15 cellular contexts compared by ENCODE assay signal in genomic region chr5:149382517-149383220, GRCh38. TPM values are rescaled to one million over a fixed set of nuclear protein-coding genes. Genes with fewer than 3 reads are reported as not detected.
DNase-seq lines count a peak whose midpoint lies in the region; ATAC-seq, FAIRE-seq and TF ChIP-seq lines count a peak whose summit lies in the region.
"Had no signal": no experiment of that assay in that cellular context is flagged by ENCODE, and none has a peak within 500 bp of the region (broad histone marks: within the 10 kb centered on the region; RNA-seq: fewer than 3 reads in every experiment).

No MANE protein-coding gene starts in this region.

- H4K20me1 ChIP-seq in astrocyte (ENCODE audit: insufficient read depth, low read length), result no peaks in the 10 kb centered on the region
- no peaks in the 10 kb centered on the region for H4K20me1 ChIP-seq in SK-N-SH (ENCODE audit: insufficient read depth)

- H3K4me3 Mint-ChIP-seq in astrocyte (ENCODE audit: unreplicated experiment), result no peak overlapping the region
- H3K4me3 Mint-ChIP-seq in CD14-positive monocyte, result no peak overlapping the region
- H3K4me3 Mint-ChIP-seq: activated CD4-positive, alpha-beta memory T cell treated with anti-CD3 and anti-CD28 coated beads for 36 hours; activated naive CD4-positive, alpha-beta T cell treated with anti-CD3 and anti-CD28 coated beads, Interleukin-2, amount 50 U/mL, for 24 hours; natural killer cell had no signal

- H3K9me2 ChIP-seq in SK-N-SH, result no peaks in the 10 kb centered on the region

- H3K27ac ChIP-seq in astrocyte (ENCODE audit: low read depth, low read length), result no peak overlapping the region
- peak overlapping the region; percentile 93 to 99 (median 95) for H3K27ac ChIP-seq in gastroesophageal sphincter
- H3K27ac ChIP-seq in muscle layer of duodenum (ENCODE audit: low read length), result peak overlapping the region; percentile 96
- H3K27ac ChIP-seq in suprapubic skin, result peak overlapping the region; percentile 38
- peak overlapping the region in 1 of 2 experiments; percentile 48; a peak in 1 of 4 replicates for H3K27ac ChIP-seq in SK-N-SH (ENCODE audit: low read depth in 2 of 2, low read length in 1 of 2)

- H3K27me3 Mint-ChIP-seq in astrocyte (ENCODE audit: low read depth, unreplicated experiment), result peaks cover 1% of the 10 kb centered on the region
- H3K27me3 Mint-ChIP-seq in CD14-positive monocyte (ENCODE audit: low read depth in 3 of 3), result peaks cover 1 to 3% (median 1%) of the 10 kb centered on the region in 3 donors
- H3K27me3 Mint-ChIP-seq: activated naive CD4-positive, alpha-beta T cell treated with anti-CD3 and anti-CD28 coated beads, Interleukin-2, amount 50 U/mL, for 24 hours had no signal

- H3K9me3 ChIP-seq in astrocyte (ENCODE audit: insufficient read depth, low read depth, low read length) (no peaks in the 10 kb centered on the region), gastroesophageal sphincter (no peaks in the 10 kb centered on the region), muscle layer of duodenum (ENCODE audit: control insufficient read depth in 1 of 2, low read length in 2 of 2) (no peaks in the 10 kb centered on the region), suprapubic skin (no peaks in the 10 kb centered on the region), SK-N-SH (no peaks in the 10 kb centered on the region), BE2C (no peaks in the 10 kb centered on the region)
- H3K9me3 ChIP-seq: left lung had no signal

- H2AFZ ChIP-seq in astrocyte (ENCODE audit: low read depth, low read length), result no peak overlapping the region
- H2AFZ ChIP-seq in SK-N-SH (ENCODE audit: low read depth), result no peak overlapping the region

- ATAC-seq in gastroesophageal sphincter, result no peak

- CTCF ChIA-PET in SK-N-SH (lab: Yijun Ruan, JAX), result interaction anchor here (0.6 to 41.4 kb wide), 19 partner anchors 8 to 793 kb away, joined by 3 to 1751 read pairs (median 4); partner anchors contain the start of gene PCYOX1L

- H3K36me3 ChIP-seq in astrocyte (ENCODE audit: insufficient read depth, low read length) (no peaks in the 10 kb centered on the region), gastroesophageal sphincter (no peaks in the 10 kb centered on the region), muscle layer of duodenum (ENCODE audit: control insufficient read depth in 1 of 2, insufficient read depth in 2 of 2, low read length in 2 of 2) (no peaks in the 10 kb centered on the region), suprapubic skin (no peaks in the 10 kb centered on the region), SK-N-SH (replicated peaks in 1 of 2; ENCODE audit: control insufficient read depth in 1 of 2, insufficient read depth in 2 of 2, low read length in 1 of 2) (no peaks in the 10 kb centered on the region), BE2C (no peaks in the 10 kb centered on the region)
- H3K36me3 ChIP-seq: left lung had no signal

- no peaks in the 10 kb centered on the region for H3K79me2 ChIP-seq in astrocyte (ENCODE audit: insufficient read depth, low read length)
- no peaks in the 10 kb centered on the region for H3K79me2 ChIP-seq in SK-N-SH (ENCODE audit: insufficient read depth)

- no peaks in the 10 kb centered on the region for H3K27me3 ChIP-seq in astrocyte (ENCODE audit: insufficient read depth, low read length)
- no peaks in the 10 kb centered on the region for H3K27me3 ChIP-seq in gastroesophageal sphincter
- H3K27me3 ChIP-seq in muscle layer of duodenum (ENCODE audit: low read depth, low read length), result no peaks in the 10 kb centered on the region
- H3K27me3 ChIP-seq in suprapubic skin, result no peaks in the 10 kb centered on the region
- no peaks in the 10 kb centered on the region for H3K27me3 ChIP-seq in SK-N-SH (ENCODE audit: insufficient read depth)
- no peaks in the 10 kb centered on the region for H3K27me3 ChIP-seq in BE2C
- H3K27me3 ChIP-seq: left lung had no signal

- peaks cover 38% of the 10 kb centered on the region for H3K4me1 Mint-ChIP-seq in astrocyte (ENCODE audit: low read depth, unreplicated experiment)
- peaks cover 4% of the 10 kb centered on the region for H3K4me1 Mint-ChIP-seq in CD14-positive monocyte
- H3K4me1 Mint-ChIP-seq: activated naive CD4-positive, alpha-beta T cell treated with anti-CD3 and anti-CD28 coated beads, Interleukin-2, amount 50 U/mL, for 24 hours had no signal

- no peak for TF ChIP-seq POLR2A in gastroesophageal sphincter (IDR thresholded peaks at IDR 0.05)
- no peak for TF ChIP-seq POLR2A in suprapubic skin (IDR thresholded peaks at IDR 0.05)

- no peak overlapping the region for H3K27ac Mint-ChIP-seq in astrocyte (ENCODE audit: unreplicated experiment)
- H3K27ac Mint-ChIP-seq in CD14-positive monocyte, result peak overlapping the region in 1 of 7 donors; percentile 60
- H3K27ac Mint-ChIP-seq: activated CD4-positive, alpha-beta memory T cell treated with anti-CD3 and anti-CD28 coated beads for 36 hours; natural killer cell had no signal

- no peaks in the 10 kb centered on the region for H3F3A ChIP-seq in SK-N-SH (replicated peaks; ENCODE audit: insufficient read depth)

- DNase-seq in astrocyte (ENCODE audit: low read depth), result no peak
- no peak for DNase-seq in suprapubic skin (ENCODE audit: low spot score in 2 of 2)
- DNase-seq in nucleus accumbens (lab: John Stamatoyannopoulos, UW), result no peak
- DNase-seq in SK-N-SH, result no peak
- DNase-seq in BE2C, result no peak
- DNase-seq in CD14-positive monocyte (ENCODE audit: low spot score), result no peak
- DNase-seq: NCI-H1436 treated with DMSO at 0.1 percent for 48 hours had no signal

- no peak for FAIRE-seq in astrocyte (lab: Jason Lieb, UNC)

- peaks cover 2% of the 10 kb centered on the region for H3K36me3 Mint-ChIP-seq in astrocyte (ENCODE audit: low read depth, unreplicated experiment)
- no peaks in the 10 kb centered on the region for H3K36me3 Mint-ChIP-seq in CD14-positive monocyte
- H3K36me3 Mint-ChIP-seq: activated CD4-positive, alpha-beta memory T cell treated with anti-CD3 and anti-CD28 coated beads for 36 hours; activated naive CD4-positive, alpha-beta T cell treated with anti-CD3 and anti-CD28 coated beads, Interleukin-2, amount 50 U/mL, for 24 hours; natural killer cell had no signal

- 23 to 25% methylated on average over 3 to 5 of the region's 12 CpGs for whole genome bisulfite sequencing in gastroesophageal sphincter (ENCODE audit: low coverage in 1 of 2), 2 donors
- 88% methylated on average over 8 of the region's 12 CpGs for WGBS in suprapubic skin
- WGBS in SK-N-SH (ENCODE audit: low lambda C conversion rate), result 84% methylated on average over 12 of the region's 12 CpGs

- POLR2A ChIA-PET in SK-N-SH (lab: Yijun Ruan, JAX), result interaction anchor here (1.6 to 4.3 kb wide), 3 partner anchors 40 to 51 kb away, joined by 4 to 40 read pairs (median 16); no protein-coding TSS in a partner anchor

- H3K4me1 ChIP-seq in astrocyte (ENCODE audit: insufficient read depth, low read length) (peaks cover 10% of the 10 kb centered on the region), gastroesophageal sphincter (peaks cover 0 to 99% (median 19%) of the 10 kb centered on the region in 3 donors), muscle layer of duodenum (ENCODE audit: control insufficient read depth in 1 of 2, insufficient read depth in 2 of 2, low read length in 2 of 2) (peaks cover 16 to 41% of the 10 kb centered on the region in 2 donors), suprapubic skin (peaks cover 11% of the 10 kb centered on the region), SK-N-SH (ENCODE audit: control insufficient read depth in 1 of 2, insufficient read depth in 2 of 2, low read depth in 1 of 2, low read length in 1 of 2) (peaks cover 0 to 48% of the 10 kb centered on the region in 2 experiments; a peak in 1 of 4 replicates), BE2C (peaks cover 22% of the 10 kb centered on the region)

- intact Hi-C loops in CD14-positive monocyte (cut with micrococcal nuclease), result loop anchor here (5.0 kb wide), 2 partner anchors 180 to 185 kb away; no protein-coding TSS in a partner anchor

- H3K9me3 Mint-ChIP-seq in astrocyte (ENCODE audit: unreplicated experiment) (no peaks in the 10 kb centered on the region), CD14-positive monocyte (peaks cover 0 to 2% (median 0%) of the 10 kb centered on the region in 7 donors)
- H3K9me3 Mint-ChIP-seq: activated CD4-positive, alpha-beta memory T cell treated with anti-CD3 and anti-CD28 coated beads for 36 hours; activated naive CD4-positive, alpha-beta T cell treated with anti-CD3 and anti-CD28 coated beads, Interleukin-2, amount 50 U/mL, for 24 hours; natural killer cell had no signal

- H3K4me2 ChIP-seq in astrocyte (ENCODE audit: low read length), result no peak overlapping the region
- no peak overlapping the region for H3K4me2 ChIP-seq in SK-N-SH

- no peak for TF ChIP-seq RAD21 in SK-N-SH (IDR thresholded peaks at IDR 0.05; ENCODE audit: low read length)

- peak overlapping the region; percentile 22 for H3K9ac ChIP-seq in astrocyte (ENCODE audit: low read length)
- no peak overlapping the region for H3K9ac ChIP-seq in SK-N-SH

- H3K4me3 ChIP-seq in astrocyte (ENCODE audit: insufficient read depth, low read depth, low read length) (no peak overlapping the region), gastroesophageal sphincter (peak overlapping the region; percentile 39 to 52), muscle layer of duodenum (ENCODE audit: low read depth in 1 of 2, low read length in 2 of 2) (peak overlapping the region; percentile 15 to 48), suprapubic skin (no peak overlapping the region), SK-N-SH (ENCODE audit: low read depth in 2 of 2, low read length in 1 of 2) (no peak overlapping the region), BE2C (ENCODE audit: low read depth, low read length) (no peak overlapping the region)
- H3K4me3 ChIP-seq: left lung had no signal

- TF ChIP-seq CTCF in astrocyte (IDR thresholded peaks at IDR 0.05; ENCODE audit: insufficient read depth, low read depth, low read length), result no peak
- no peak for TF ChIP-seq CTCF in gastroesophageal sphincter (IDR thresholded peaks at IDR 0.05)
- TF ChIP-seq CTCF in suprapubic skin (IDR thresholded peaks at IDR 0.05), result no peak
- TF ChIP-seq CTCF in SK-N-SH (IDR thresholded peaks at IDR 0.05), result no peak
- TF ChIP-seq CTCF in BE2C (IDR thresholded peaks at IDR 0.05; ENCODE audit: low read depth, low read length), result no peak
- no peak for TF ChIP-seq CTCF in CD14-positive monocyte (IDR thresholded peaks at IDR 0.05)

- TF ChIP-seq EP300 in gastroesophageal sphincter (IDR thresholded peaks at IDR 0.05) (no peak), suprapubic skin (IDR thresholded peaks at IDR 0.05) (no peak), SK-N-SH (IDR thresholded peaks at IDR 0.05; ENCODE audit: borderline replicate concordance in 1 of 2, low read depth in 1 of 2, low read length in 1 of 2) (no peak)

RNA-seq across cellular contexts. Expression of gene IL17B, which starts 3.6 kb away (rescaled TPM):
- 0.54 and 0.60 TPM in 2 replicates for total RNA-seq in astrocyte
- 1 to 10 TPM; 2.3 to 7.2 (median 4.0) TPM for total RNA-seq in gastroesophageal sphincter
- total RNA-seq in suprapubic skin, result not detected
- polyA plus RNA-seq in SK-N-SH (2012; rRNA removed), result 0.16 TPM in 1 of 2 replicates, not detected in the other
- 0.09 TPM in 1 of 2 replicates, not detected in the other for polyA plus RNA-seq in SK-N-SH (2012; cell fraction: cytosol; rRNA removed)
- polyA plus RNA-seq in SK-N-SH (2012; cell fraction: nucleus; rRNA removed), result 0.29 TPM in 1 of 2 replicates, not detected in the other
- polyA plus RNA-seq in BE2C (2012; ENCODE audit: insufficient read depth, insufficient read length, low read depth), result 1.1 TPM
- not detected for polyA plus RNA-seq in CD14-positive monocyte
- total RNA-seq: activated CD4-positive, alpha-beta memory T cell treated with anti-CD3 and anti-CD28 coated beads for 36 hours; Daoy; natural killer cell; subcutaneous adipose tissue had no signal

RNA-seq across cellular contexts. Expression of gene PCYOX1L, which starts 24.8 kb away (rescaled TPM):
- total RNA-seq in astrocyte (16.6 and 21.8 TPM in 2 replicates), gastroesophageal sphincter (1 to 10 TPM; 2.5 to 4.7 (median 3.8) TPM), suprapubic skin (10 to 100 TPM in 1 of 4 donors, 1 to 10 TPM in 3; 4.5 to 11.8 (median 5.8) TPM)
- polyA plus RNA-seq in SK-N-SH (2012; rRNA removed) (17.4 and 17.5 TPM in 2 replicates), CD14-positive monocyte (10 to 100 TPM in 1 of 2 donors, 1 to 10 TPM in 1; 9.8 to 13.5 TPM)
- 11.3 and 13.9 TPM in 2 replicates for polyA plus RNA-seq in SK-N-SH (2012; cell fraction: cytosol; rRNA removed)
- polyA plus RNA-seq in SK-N-SH (2012; cell fraction: nucleus; rRNA removed), result 22.3 and 27.6 TPM in 2 replicates
- polyA plus RNA-seq in BE2C (2012; ENCODE audit: insufficient read depth, insufficient read length, low read depth), result 65.1 TPM

RNA-seq across cellular contexts. Expression of gene GRPEL2, which starts 37.4 kb away (rescaled TPM):
- total RNA-seq in astrocyte, result 26.0 and 30.0 TPM in 2 replicates
- 10 to 100 TPM in 3 of 4 donors, 1 to 10 TPM in 1; 9.3 to 12.0 (median 11.1) TPM for total RNA-seq in gastroesophageal sphincter
- 10 to 100 TPM in 2 of 4 donors, 1 to 10 TPM in 2; 8.4 to 12.4 (median 10.6) TPM for total RNA-seq in suprapubic skin
- 4.6 and 6.0 TPM in 2 replicates for polyA plus RNA-seq in SK-N-SH (2012; rRNA removed)
- 7.0 and 7.4 TPM in 2 replicates for polyA plus RNA-seq in SK-N-SH (2012; cell fraction: cytosol; rRNA removed)
- polyA plus RNA-seq in SK-N-SH (2012; cell fraction: nucleus; rRNA removed), result 7.0 and 8.1 TPM in 2 replicates
- 13.0 TPM for polyA plus RNA-seq in BE2C (2012; ENCODE audit: insufficient read depth, insufficient read length, low read depth)
- 1 to 10 TPM; 2.0 to 2.7 TPM for polyA plus RNA-seq in CD14-positive monocyte

Comparison
In these comparisons a context has a peak if more than half of its experiments do, and no peak if none do; other contexts are left out.
1. H3K4me3 ChIP-seq: peak in gastroesophageal sphincter (2 of 2) and muscle layer of duodenum (2 of 2); none in astrocyte (single experiment), suprapubic skin (single experiment), SK-N-SH (0 of 2) and BE2C (single experiment).